8 cellular contexts compared by ENCODE assay signal in the genomic region with DNA sequence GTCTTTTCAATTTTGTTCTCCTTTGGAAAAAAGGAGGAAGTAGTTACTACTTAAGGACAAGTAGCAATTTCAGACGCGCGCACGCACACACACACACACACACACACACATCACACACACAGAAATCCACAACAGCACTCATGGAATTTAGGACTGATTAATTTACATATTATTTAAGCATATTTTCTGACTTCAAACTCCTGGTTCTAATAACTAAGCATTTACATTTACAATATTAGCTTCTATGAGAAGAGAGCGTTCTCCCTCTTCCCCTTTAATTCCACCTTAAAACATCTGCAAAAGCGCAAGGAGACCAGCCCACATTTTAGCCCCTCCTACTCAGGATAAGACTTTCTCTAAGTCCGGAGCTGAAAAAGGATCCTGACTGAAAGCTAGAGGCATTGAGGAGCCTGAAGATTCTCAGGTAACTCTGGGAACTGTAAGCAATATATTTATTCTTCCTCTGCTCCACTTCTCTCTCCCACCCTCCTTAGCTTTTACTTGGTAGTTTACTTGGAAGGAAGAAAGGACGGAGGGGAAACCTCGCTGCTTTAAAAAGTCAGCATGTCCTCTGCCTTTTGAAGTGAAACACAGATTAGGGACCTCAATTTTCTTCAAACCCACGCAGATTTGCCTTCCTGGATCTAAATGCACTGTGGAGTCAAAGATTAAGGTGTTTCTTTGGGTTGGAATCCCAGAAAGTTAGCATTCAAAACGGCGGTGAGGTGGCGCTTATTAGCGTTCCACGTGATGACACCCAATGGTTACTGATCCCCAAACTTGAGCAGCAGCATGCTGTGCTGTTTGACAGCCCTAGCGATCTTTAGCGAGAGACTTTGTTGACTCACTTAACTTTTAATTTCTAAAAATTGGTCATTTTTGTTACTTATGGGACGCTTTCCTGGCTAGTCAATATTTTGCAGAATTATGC. TPM values are rescaled to one million over a fixed set of nuclear protein-coding genes. Genes with fewer than 3 reads are reported as not detected.
A peak's percentile ranks its signal among the peaks of the same experiment; 100 is the strongest.
DNase-seq lines count a peak whose midpoint lies in the region; ATAC-seq, FAIRE-seq and TF ChIP-seq lines count a peak whose summit lies in the region.

Gene PLA2G4A (plus strand): TSS at position 338 of the 931 bp plus-strand sequence. CDS start 25,406 bp downstream, outside the sequence.

- H3K4me3 Mint-ChIP-seq in CD4-positive, alpha-beta T cell, result peak within 1 kb of the TSS; percentile 84

- no peaks in the 10 kb centered on the region for H3K9me3 ChIP-seq in CD4-positive, alpha-beta T cell (ENCODE audit: control insufficient read depth, low read length)
- H3K9me3 ChIP-seq in HepG2 (ENCODE audit: low read length), result no peaks in the 10 kb centered on the region
- H3K9me3 ChIP-seq in subcutaneous abdominal adipose tissue (ENCODE audit: control insufficient read depth in 5 of 5, low read length in 5 of 5), result no peaks in the 10 kb centered on the region

- H3K79me2 ChIP-seq in HepG2 (ENCODE audit: insufficient read depth, low read length), result no peaks in the 10 kb centered on the region

- no peak for TF ChIP-seq POLR2A in HepG2 (IDR thresholded peaks at IDR 0.05; ENCODE audit: insufficient read depth in 1 of 2, low read depth in 2 of 2, low read length in 2 of 2)

- peaks cover 15% of the 10 kb centered on the region for H3K4me1 Mint-ChIP-seq in CD4-positive, alpha-beta T cell (ENCODE audit: low read depth)

- no TSS peak for BruUV-seq in HepG2 (replicated peaks; lab: Mats Ljungman, UMichigan)

- H3K36me3 ChIP-seq in HepG2 (replicated peaks in 1 of 2; ENCODE audit: control insufficient read depth in 1 of 2, insufficient read depth in 2 of 2, low read length in 2 of 2) (no peaks in the 10 kb centered on the region), subcutaneous abdominal adipose tissue (ENCODE audit: control insufficient read depth in 5 of 5, insufficient read depth in 5 of 5, low read length in 5 of 5) (no peaks in the 10 kb centered on the region)

- WGBS in HepG2 (ENCODE audit: low lambda C conversion rate), result 43% methylated on average over 18 of the region's 18 CpGs

- TF ChIP-seq CTCF in CD4-positive, alpha-beta T cell (IDR thresholded peaks at IDR 0.05), result no peak
- TF ChIP-seq CTCF in RWPE1 (conservative IDR thresholded peaks at IDR 0.05; ENCODE audit: low read depth), result no peak
- TF ChIP-seq CTCF in HepG2 (CRISPR knock-in tag; IDR thresholded peaks at IDR 0.05), result no peak

- no peaks in the 10 kb centered on the region for H3K4me1 ChIP-seq in HepG2 (ENCODE audit: insufficient read depth, low read length)
- peaks cover 0 to 14% (median 2%) of the 10 kb centered on the region in 5 donors for H3K4me1 ChIP-seq in subcutaneous abdominal adipose tissue (ENCODE audit: control insufficient read depth in 5 of 5, insufficient read depth in 5 of 5, low read length in 5 of 5)

- FAIRE-seq in HepG2 (lab: Jason Lieb, UNC), result no peak

- H3K9me3 Mint-ChIP-seq in CD4-positive, alpha-beta T cell, result no peaks in the 10 kb centered on the region

- CTCF ChIA-PET in CD4-positive, alpha-beta T cell (lab: Charles Lee), result no interaction called here
- CTCF ChIA-PET in RWPE1 (lab: Yijun Ruan, JAX), result interaction anchor here (1.7 kb wide), 1 partner anchor 158 kb away, joined by 4 read pairs; no protein-coding TSS in a partner anchor
- CTCF ChIA-PET in HepG2 (lab: Yijun Ruan, JAX; ENCODE audit: low intra/inter-chr PET ratio, low total read pairs), result no interaction called here

- peak; percentile 54 for ATAC-seq in CD4-positive, alpha-beta T cell (ENCODE audit: poor library complexity)
- ATAC-seq in GM19328 (IDR thresholded peaks at IDR 0.05; ENCODE audit: unreplicated experiment), result peak; percentile 83
- peak; percentile 87 for ATAC-seq in HG03196 (IDR thresholded peaks at IDR 0.05; ENCODE audit: unreplicated experiment)
- no peak for ATAC-seq in HepG2

- POLR2A ChIA-PET in CD4-positive, alpha-beta T cell (lab: Charles Lee), result no interaction called here
- POLR2A ChIA-PET in RWPE1 (lab: Yijun Ruan, JAX; ENCODE audit: low non-redundant PET), result no interaction called here
- POLR2A ChIA-PET in HepG2 (lab: Yijun Ruan, JAX), result no interaction called here

- DNase-seq in CD4-positive, alpha-beta T cell, result no peak
- DNase-seq in RWPE1 (ENCODE audit: low spot score), result peak; percentile 68
- peak; percentile 38 for DNase-seq in dedifferentiated amniotic fluid mesenchymal stem cell (ENCODE audit: extremely low spot score)
- no peak for DNase-seq in HepG2 (ENCODE audit: low spot score)
- no peak for DNase-seq in inferior parietal cortex (ENCODE audit: extremely low spot score)

- no peaks in the 10 kb centered on the region for H3K36me3 Mint-ChIP-seq in CD4-positive, alpha-beta T cell (ENCODE audit: low read depth)

- H2AFZ ChIP-seq in HepG2 (ENCODE audit: low read length), result peak within 1 kb of the TSS; percentile 11

- no peak within 1 kb of the TSS for H3K27ac ChIP-seq in CD4-positive, alpha-beta T cell (ENCODE audit: low read depth, low read length)
- H3K27ac ChIP-seq in RWPE1, result no peak within 1 kb of the TSS
- no peak within 1 kb of the TSS for H3K27ac ChIP-seq in HepG2 (ENCODE audit: extremely low read length, insufficient read depth, low read length)
- H3K27ac ChIP-seq in subcutaneous abdominal adipose tissue (ENCODE audit: low read depth, low read length), result peak within 1 kb of the TSS; percentile 91

- intact Hi-C loops in CD4-positive, alpha-beta T cell (cut with DNase I, micrococcal nuclease), result no loop called here
- intact Hi-C loops in HepG2 (cut with micrococcal nuclease; ENCODE audit: unreplicated experiment), result no loop called here

- no peak within 1 kb of the TSS for H3K4me2 ChIP-seq in HepG2 (ENCODE audit: low read depth, low read length)

- TF ChIP-seq EP300 in HepG2 (IDR thresholded peaks at IDR 0.05; ENCODE audit: low read depth in 2 of 2, low read length in 2 of 2) (no peak), HepG2 (CRISPR knock-in tag; IDR thresholded peaks at IDR 0.05; ENCODE audit: borderline replicate concordance) (no peak)

- H3K9ac ChIP-seq in HepG2 (ENCODE audit: insufficient read depth, low read depth, low read length) (no peak within 1 kb of the TSS), subcutaneous abdominal adipose tissue (ENCODE audit: low read length in 5 of 5) (peak within 1 kb of the TSS; percentile 75 to 97 (median 89))

- no peak within 1 kb of the TSS for H3K4me3 ChIP-seq in HepG2 (replicated peaks in 1 of 3; ENCODE audit: insufficient read depth in 1 of 3, low read depth in 2 of 3, low read length in 3 of 3)
- peak within 1 kb of the TSS; percentile 70 to 98 (median 95) for H3K4me3 ChIP-seq in subcutaneous abdominal adipose tissue (ENCODE audit: low read depth in 1 of 5, low read length in 5 of 5)

- no peaks in the 10 kb centered on the region for H3K27me3 ChIP-seq in CD4-positive, alpha-beta T cell (ENCODE audit: control insufficient read depth, insufficient read depth, low read length)
- H3K27me3 ChIP-seq in HepG2 (ENCODE audit: control insufficient read depth in 1 of 2, insufficient read depth in 2 of 2, low read length in 2 of 2), result no peaks in the 10 kb centered on the region
- H3K27me3 ChIP-seq in subcutaneous abdominal adipose tissue (ENCODE audit: control insufficient read depth in 5 of 5, insufficient read depth in 4 of 5, low read length in 5 of 5), result no peaks in the 10 kb centered on the region

- TF ChIP-seq RAD21 in HepG2 (CRISPR knock-in tag; IDR thresholded peaks at IDR 0.05), result no peak

- H4K20me1 ChIP-seq in HepG2 (ENCODE audit: insufficient read depth, low read length), result no peaks in the 10 kb centered on the region

- in situ Hi-C loops in HepG2 (cut with HindIII; ENCODE audit: extremely low pct_ligation_motif_present, low pct_unique_long_range_greater_than_20kb), result no loop called here

- peaks cover 33% of the 10 kb centered on the region for H3K27me3 Mint-ChIP-seq in CD4-positive, alpha-beta T cell

- H3K27ac Mint-ChIP-seq in CD4-positive, alpha-beta T cell, result no peak within 1 kb of the TSS

TF ChIP-seq in HepG2, 621 proteins besides CTCF, POLR2A, EP300 and RAD21 (continues in another document):
- TF ChIP-seq ZNF569 (CRISPR knock-in tag; IDR thresholded peaks at IDR 0.05; ENCODE audit: borderline replicate concordance) (no peak), ETV5 (CRISPR knock-in tag; IDR thresholded peaks at IDR 0.05; ENCODE audit: borderline replicate concordance) (no peak), PAWR (CRISPR knock-in tag; IDR thresholded peaks at IDR 0.05; ENCODE audit: borderline replicate concordance) (no peak), SP1 (IDR thresholded peaks at IDR 0.05) (no peak), SP1 (CRISPR knock-in tag; IDR thresholded peaks at IDR 0.05) (no peak), ZNF644 (CRISPR knock-in tag; IDR thresholded peaks at IDR 0.05; ENCODE audit: low read depth) (no peak), MEF2D (CRISPR knock-in tag; IDR thresholded peaks at IDR 0.05) (no peak), TAF1 (CRISPR knock-in tag; IDR thresholded peaks at IDR 0.05) (no peak), TBX2 (CRISPR knock-in tag; IDR thresholded peaks at IDR 0.05; ENCODE audit: borderline replicate concordance) (no peak), ZNF317 (CRISPR knock-in tag; IDR thresholded peaks at IDR 0.05) (no peak), ZNF841 (CRISPR knock-in tag; IDR thresholded peaks at IDR 0.05; ENCODE audit: borderline replicate concordance) (no peak)

RNA-seq across cellular contexts. Expression of gene PLA2G4A, which starts in this region (rescaled TPM):
- total RNA-seq in CD4-positive, alpha-beta T cell, result not detected
- total RNA-seq in HepG2 (2016; rRNA removed; fragmentation: Illumina TruSeq; extraction: Trizol), result not detected in 2 replicates
- total RNA-seq in HepG2 (2016; cell fraction: cytosol; rRNA removed; fragmentation: Illumina TruSeq; extraction: Trizol; ENCODE audit: low read depth), result not detected in 2 replicates
- not detected in 2 replicates for total RNA-seq in HepG2 (2016; cell fraction: insoluble cytoplasmic fraction; rRNA removed; fragmentation: Illumina TruSeq; extraction: Trizol)
- total RNA-seq in HepG2 (2016; cell fraction: membrane; rRNA removed; fragmentation: Illumina TruSeq; extraction: Trizol), result not detected in 2 replicates
- not detected in 2 replicates for total RNA-seq in HepG2 (2016; cell fraction: nucleus; rRNA removed; fragmentation: Illumina TruSeq; extraction: Trizol)
- not detected in 2 replicates for polyA plus RNA-seq in HepG2 (2011; rRNA removed)
- polyA plus RNA-seq in HepG2 (2011; cell fraction: cytosol; rRNA removed), result 0.03 TPM in 1 of 2 replicates, not detected in the other
- not detected in 2 replicates for polyA plus RNA-seq in HepG2 (2011; cell fraction: nucleus; rRNA removed)
- polyA plus RNA-seq in HepG2 (2012), result not detected in 2 replicates
- polyA plus RNA-seq in HepG2 (2016; cell fraction: cytosol; fragmentation: Illumina TruSeq; extraction: Trizol; ENCODE audit: low read depth), result not detected in 2 replicates
- polyA plus RNA-seq in HepG2 (2016; cell fraction: insoluble cytoplasmic fraction; fragmentation: Illumina TruSeq; extraction: Trizol; ENCODE audit: low read depth), result not detected in 2 replicates
- not detected in 2 replicates for polyA plus RNA-seq in HepG2 (2016; cell fraction: membrane; fragmentation: Illumina TruSeq; extraction: Trizol; ENCODE audit: low read depth)
- polyA plus RNA-seq in HepG2 (2016; cell fraction: nucleus; fragmentation: Illumina TruSeq; extraction: Trizol; ENCODE audit: insufficient read depth, low read depth), result not detected in 2 replicates
- polyA minus RNA-seq in HepG2 (2011; rRNA and poly(A)+ RNA removed; ENCODE audit: low replicate concordance), result 28.7 TPM in 1 of 2 replicates, not detected in the other
- polyA minus RNA-seq in HepG2 (2011; cell fraction: cytosol; rRNA and poly(A)+ RNA removed), result not detected in 2 replicates
- polyA minus RNA-seq in HepG2 (2011; cell fraction: nucleus; rRNA and poly(A)+ RNA removed), result 0.52 TPM in 1 of 2 replicates, not detected in the other

Comparison
In these comparisons a context has a peak if more than half of its experiments do, and no peak if none do; other contexts are left out.
1. Peak in ATAC-seq in CD4-positive, alpha-beta T cell; RNA of the gene not detected or under 1 TPM.
2. DNase-seq: peak in RWPE1 (single experiment) and dedifferentiated amniotic fluid mesenchymal stem cell (single experiment); none in CD4-positive, alpha-beta T cell (0 of 10), HepG2 (single experiment) and inferior parietal cortex (single experiment).
3. H3K4me3 ChIP-seq: peak in subcutaneous abdominal adipose tissue (5 of 5); none in HepG2 (0 of 3).